Comparison of ENCODE assay signal across 9 cellular contexts in genomic region chr2:223674998-223675609, GRCh38.
DNase-seq lines count a peak whose midpoint lies in the region; ATAC-seq, FAIRE-seq and TF ChIP-seq lines count a peak whose summit lies in the region.
"Had no signal": no experiment of that assay in that cellular context is flagged by ENCODE, and none has a peak within 500 bp of the region (broad histone marks: within the 10 kb centered on the region; RNA-seq: fewer than 3 reads in every experiment).

No MANE protein-coding gene starts in this region.

- H3K4me3 ChIP-seq in body of pancreas (no peak overlapping the region), lower leg skin (ENCODE audit: low read depth, poor library complexity, severe bottlenecking) (no peak overlapping the region)

- TF ChIP-seq POLR2A in body of pancreas (IDR thresholded peaks at IDR 0.05) (no peak), lower leg skin (IDR thresholded peaks at IDR 0.05) (no peak)

- H3K36me3 ChIP-seq in body of pancreas (replicated peaks in 1 of 2; ENCODE audit: insufficient read depth in 1 of 2, low read depth in 2 of 2) = no peaks in the 10 kb centered on the region

- H3K9me3 ChIP-seq in body of pancreas = no peaks in the 10 kb centered on the region

- TF ChIP-seq EP300 in Ishikawa (IDR thresholded peaks at IDR 0.05; ENCODE audit: borderline replicate concordance) = no peak

- 29 to 42% methylated on average over 5 of the region's 5 CpGs for WGBS in body of pancreas, 2 donors
- WGBS in lower leg skin, 2 donors = 76 to 87% methylated on average over 5 of the region's 5 CpGs

- peak; percentile 80 for TF ChIP-seq RAD21 in Ishikawa (IDR thresholded peaks at IDR 0.05; ENCODE audit: low read depth)

- peak; percentile 48 for TF ChIP-seq CTCF in D721Med (IDR thresholded peaks at IDR 0.05; ENCODE audit: insufficient read depth, missing control alignments)
- peak in 6 of 7 experiments; percentile 27 to 57 (median 43) for TF ChIP-seq CTCF in body of pancreas (IDR thresholded peaks at IDR 0.05)
- no peak for TF ChIP-seq CTCF in lower leg skin (IDR thresholded peaks at IDR 0.05)

- intact Hi-C loops in body of pancreas (cut with DNase I) (no loop called here), lower leg skin (cut with DNase I; ENCODE audit: low total_unique reads) (no loop called here)

- H3K4me1 ChIP-seq in body of pancreas = no peaks in the 10 kb centered on the region

- no peak overlapping the region for H3K27ac ChIP-seq in body of pancreas

- DNase-seq in D721Med (ENCODE audit: insufficient read length, low spot score) (no peak), body of pancreas (peak; percentile 16 to 39 (median 20)), midbrain (lab: John Stamatoyannopoulos, UW) (peak; percentile 11), lower leg skin (ENCODE audit: low spot score in 2 of 2) (no peak), putamen (ENCODE audit: low spot score) (no peak)
- DNase-seq: cerebellar nuclear complex had no signal

- ATAC-seq in body of pancreas (no peak), GM21447 (IDR thresholded peaks at IDR 0.05; ENCODE audit: unreplicated experiment) (no peak), GM21515 (IDR thresholded peaks at IDR 0.05; ENCODE audit: unreplicated experiment) (no peak)

- FAIRE-seq in D721Med (lab: Jason Lieb, UNC) = no peak

- H3K27me3 ChIP-seq in body of pancreas = no peaks in the 10 kb centered on the region

TF ChIP-seq in Ishikawa, 13 proteins besides CTCF, POLR2A, EP300 and RAD21:
- TF ChIP-seq NFIC (IDR thresholded peaks at IDR 0.05) (no peak), CREB1 (IDR thresholded peaks at IDR 0.05; ENCODE audit: low read depth) (no peak), TAF1 (IDR thresholded peaks at IDR 0.05; ENCODE audit: low read depth) (no peak), TCF12 (IDR thresholded peaks at IDR 0.05; ENCODE audit: low read depth) (no peak), FOXM1 (IDR thresholded peaks at IDR 0.05; ENCODE audit: borderline replicate concordance, low read depth) (no peak), TEAD4 (IDR thresholded peaks at IDR 0.05) (no peak), YY1 (IDR thresholded peaks at IDR 0.05; ENCODE audit: low read depth) (no peak), ZBTB7A (IDR thresholded peaks at IDR 0.05; ENCODE audit: low read depth) (no peak)
- TF ChIP-seq, protein P1, sequence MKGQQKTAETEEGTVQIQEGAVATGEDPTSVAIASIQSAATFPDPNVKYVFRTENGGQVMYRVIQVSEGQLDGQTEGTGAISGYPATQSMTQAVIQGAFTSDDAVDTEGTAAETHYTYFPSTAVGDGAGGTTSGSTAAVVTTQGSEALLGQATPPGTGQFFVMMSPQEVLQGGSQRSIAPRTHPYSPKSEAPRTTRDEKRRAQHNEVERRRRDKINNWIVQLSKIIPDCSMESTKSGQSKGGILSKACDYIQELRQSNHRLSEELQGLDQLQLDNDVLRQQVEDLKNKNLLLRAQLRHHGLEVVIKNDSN (IDR thresholded peaks at IDR 0.05) = no peak

Comparison
In these comparisons a context has a peak if more than half of its experiments do, and no peak if none do; other contexts are left out.
1. DNase-seq: peak in body of pancreas (4 of 4) and midbrain (single experiment); none in D721Med (single experiment), lower leg skin (0 of 2) and putamen (single experiment).
2. CTCF ChIP-seq: peak in D721Med (single experiment) and body of pancreas (6 of 7); none in lower leg skin (0 of 3).